In genomic region chr19:16543734-16544133, GRCh38 we compare ENCODE assay signal across 16 cellular contexts. TPM values are rescaled to one million over a fixed set of nuclear protein-coding genes. Genes with fewer than 3 reads are reported as not detected.
A peak's percentile ranks its signal among the peaks of the same experiment; 100 is the strongest.
DNase-seq lines count a peak whose midpoint lies in the region; ATAC-seq and TF ChIP-seq lines count a peak whose summit lies in the region.
"Not testable (repeated sequence)": the region's sequence is repeated elsewhere in the genome, so short reads cannot be mapped to it uniquely, and the experiment has no call there.
"Had no signal": no experiment of that assay in that cellular context is flagged by ENCODE, and none has a peak within 500 bp of the region (broad histone marks: within the 10 kb centered on the region; RNA-seq: fewer than 3 reads in every experiment).

No MANE protein-coding gene starts in this region.

- not testable (repeated sequence) for H2BK15ac ChIP-seq in mesenchymal stem cell (ENCODE audit: low read depth, poor library complexity, severe bottlenecking)

- peaks cover 26% of the 10 kb centered on the region for H3K4me1 Mint-ChIP-seq in T-helper 1 cell treated with Interleukin-12 subunit alpha and Interleukin-12 subunit beta and Interleukin-4 antibody, amounts not matched to agents 30 μg/mL and 1 μg/mL, for 36 hours (ENCODE audit: low read depth)
- peaks cover 29% of the 10 kb centered on the region for H3K4me1 Mint-ChIP-seq in activated T-helper 2 cell treated with anti-CD3 and anti-CD28 coated beads, Interferon-gamma antibody, Interleukin-2, Interleukin-4, amounts not matched to agents 10 μg/mL and 5 μg/mL and 100 μg/mL, durations not matched to agents 14 hours and 24 hours and 36 hours (ENCODE audit: low read depth)
- H3K4me1 Mint-ChIP-seq in effector memory CD8-positive, alpha-beta T cell (ENCODE audit: low read depth in 2 of 2): peaks cover 29% of the 10 kb centered on the region in 2 donors
- H3K4me1 Mint-ChIP-seq in osteocyte (ENCODE audit: unreplicated experiment): peaks cover 27% of the 10 kb centered on the region

- CTCF ChIA-PET in AG04450 (lab: Charles Lee): not testable (repeated sequence)

- H4K8ac ChIP-seq in mesenchymal stem cell (ENCODE audit: low read length): not testable (repeated sequence)

- not testable (repeated sequence) for H2AK5ac ChIP-seq in mesenchymal stem cell (ENCODE audit: low read length, severe bottlenecking)

- H3K27me3 Mint-ChIP-seq in T-helper 1 cell treated with Interleukin-12 subunit alpha and Interleukin-12 subunit beta and Interleukin-4 antibody, amounts not matched to agents 30 μg/mL and 1 μg/mL, for 36 hours (ENCODE audit: low read depth); activated T-helper 2 cell treated with anti-CD3 and anti-CD28 coated beads, Interferon-gamma antibody, Interleukin-2, Interleukin-4, amounts not matched to agents 10 μg/mL and 5 μg/mL and 100 μg/mL, durations not matched to agents 14 hours and 24 hours and 36 hours (ENCODE audit: low read depth); effector memory CD8-positive, alpha-beta T cell; osteocyte (ENCODE audit: unreplicated experiment): not testable (repeated sequence)

- not testable (repeated sequence) for H3K4ac ChIP-seq in mesenchymal stem cell (ENCODE audit: low read depth in 1 of 2, low read length in 2 of 2)

- intact Hi-C loops in activated T-helper 2 cell treated with anti-CD3 and anti-CD28 coated beads, Interferon-gamma antibody, Interleukin-2, Interleukin-4, amounts not matched to agents 10 μg/mL and 5 μg/mL and 100 μg/mL, durations not matched to agents 14 hours and 24 hours and 36 hours (cut with micrococcal nuclease): loop anchor here (2.0 kb wide), 2 partner anchors 23 to 47 kb away; partner anchors contain the start of genes C19orf44 and CALR3

- H3K27me3 ChIP-seq in AG04450 (ENCODE audit: control insufficient read depth, insufficient read depth, low read length); mesenchymal stem cell (ENCODE audit: control insufficient read depth in 1 of 2, insufficient read depth in 1 of 2, low read length in 2 of 2): not testable (repeated sequence)

- POLR2A ChIA-PET in AG04450 (lab: Yijun Ruan, JAX): interaction anchor here (0.6 to 1.1 kb wide), 8 partner anchors 27 to 672 kb away, joined by 3 to 6 read pairs (median 4); partner anchors contain the start of genes C19orf44 and CALR3

- H2AFZ ChIP-seq in mesenchymal stem cell (ENCODE audit: low read depth, low read length): not testable (repeated sequence)

- H3K9me3 Mint-ChIP-seq in T-helper 1 cell treated with Interleukin-12 subunit alpha and Interleukin-12 subunit beta and Interleukin-4 antibody, amounts not matched to agents 30 μg/mL and 1 μg/mL, for 36 hours; activated T-helper 2 cell treated with anti-CD3 and anti-CD28 coated beads, Interferon-gamma antibody, Interleukin-2, Interleukin-4, amounts not matched to agents 10 μg/mL and 5 μg/mL and 100 μg/mL, durations not matched to agents 14 hours and 24 hours and 36 hours; effector memory CD8-positive, alpha-beta T cell; osteocyte (ENCODE audit: unreplicated experiment): not testable (repeated sequence)

- peak overlapping the region; percentile 99 for H3K9ac ChIP-seq in mesenchymal stem cell (ENCODE audit: low read length)

- H3K79me1 ChIP-seq in mesenchymal stem cell (replicated peaks; ENCODE audit: low read length, poor library complexity, severe bottlenecking): not testable (repeated sequence)

- peaks cover 15% of the 10 kb centered on the region for H3K36me3 Mint-ChIP-seq in T-helper 1 cell treated with Interleukin-12 subunit alpha and Interleukin-12 subunit beta and Interleukin-4 antibody, amounts not matched to agents 30 μg/mL and 1 μg/mL, for 36 hours (ENCODE audit: low read depth)
- H3K36me3 Mint-ChIP-seq in activated T-helper 2 cell treated with anti-CD3 and anti-CD28 coated beads, Interferon-gamma antibody, Interleukin-2, Interleukin-4, amounts not matched to agents 10 μg/mL and 5 μg/mL and 100 μg/mL, durations not matched to agents 14 hours and 24 hours and 36 hours (ENCODE audit: low read depth): peaks cover 41% of the 10 kb centered on the region
- peaks cover 39% of the 10 kb centered on the region for H3K36me3 Mint-ChIP-seq in effector memory CD8-positive, alpha-beta T cell (ENCODE audit: insufficient read depth)
- peaks cover 13% of the 10 kb centered on the region for H3K36me3 Mint-ChIP-seq in osteocyte (ENCODE audit: unreplicated experiment)

- not testable (repeated sequence) for ATAC-seq in effector memory CD8-positive, alpha-beta T cell (replicated peaks)

- peak overlapping the region; percentile 94 for H3K4me3 Mint-ChIP-seq in T-helper 1 cell treated with Interleukin-12 subunit alpha and Interleukin-12 subunit beta and Interleukin-4 antibody, amounts not matched to agents 30 μg/mL and 1 μg/mL, for 36 hours
- peak overlapping the region; percentile 99 for H3K4me3 Mint-ChIP-seq in activated T-helper 2 cell treated with anti-CD3 and anti-CD28 coated beads, Interferon-gamma antibody, Interleukin-2, Interleukin-4, amounts not matched to agents 10 μg/mL and 5 μg/mL and 100 μg/mL, durations not matched to agents 14 hours and 24 hours and 36 hours (ENCODE audit: low read depth)
- peak overlapping the region; percentile 91 to 93 for H3K4me3 Mint-ChIP-seq in effector memory CD8-positive, alpha-beta T cell
- H3K4me3 Mint-ChIP-seq in osteocyte (ENCODE audit: unreplicated experiment): peak overlapping the region; percentile 87

- not testable (repeated sequence) for H2BK5ac ChIP-seq in mesenchymal stem cell (ENCODE audit: low read depth, low read length, poor library complexity, severe bottlenecking)

- not testable (repeated sequence) for H4K91ac ChIP-seq in mesenchymal stem cell (ENCODE audit: low read length)

- peaks cover 9 to 26% of the 10 kb centered on the region in 2 experiments for H3K36me3 ChIP-seq in mesenchymal stem cell (ENCODE audit: control insufficient read depth in 1 of 2, insufficient read depth in 2 of 2, low read depth in 1 of 2, low read length in 2 of 2)

- not testable (repeated sequence) for H3K23ac ChIP-seq in mesenchymal stem cell (ENCODE audit: low read length in 2 of 2)

- not testable (repeated sequence) for DNase-seq in AG04450 (ENCODE audit: low read depth, low spot score); GM12865 (ENCODE audit: low read depth); LNCaP clone FGC (ENCODE audit: low read depth); activated T-helper 2 cell treated with anti-CD3 and anti-CD28 coated beads, Interferon-gamma antibody, Interleukin-2, Interleukin-4, amounts not matched to agents 10 μg/mL and 5 μg/mL and 100 μg/mL, durations not matched to agents 14 hours and 24 hours and 36 hours (ENCODE audit: low spot score); effector memory CD8-positive, alpha-beta T cell; mesenchymal stem cell; osteocyte (ENCODE audit: extremely low spot score, unreplicated experiment)

- not testable (repeated sequence) for H2BK120ac ChIP-seq in mesenchymal stem cell (ENCODE audit: low read depth, low read length)

- not testable (repeated sequence) for H3K27ac Mint-ChIP-seq in T-helper 1 cell treated with Interleukin-12 subunit alpha and Interleukin-12 subunit beta and Interleukin-4 antibody, amounts not matched to agents 30 μg/mL and 1 μg/mL, for 36 hours
- H3K27ac Mint-ChIP-seq in activated T-helper 2 cell treated with anti-CD3 and anti-CD28 coated beads, Interferon-gamma antibody, Interleukin-2, Interleukin-4, amounts not matched to agents 10 μg/mL and 5 μg/mL and 100 μg/mL, durations not matched to agents 14 hours and 24 hours and 36 hours: peak overlapping the region; percentile 95
- H3K27ac Mint-ChIP-seq in effector memory CD8-positive, alpha-beta T cell: peak overlapping the region in 1 of 2 donors; percentile 88
- peak overlapping the region; percentile 18 for H3K27ac Mint-ChIP-seq in osteocyte (ENCODE audit: unreplicated experiment)

- not testable (repeated sequence) for H3K4me1 ChIP-seq in mesenchymal stem cell (ENCODE audit: control insufficient read depth, insufficient read depth, low read depth, low read length)

- H3K14ac ChIP-seq in mesenchymal stem cell (ENCODE audit: low read length in 2 of 2): not testable (repeated sequence)

- H3K4me2 ChIP-seq in mesenchymal stem cell (ENCODE audit: low read length, poor library complexity, severe bottlenecking): not testable (repeated sequence)

- H3K4me3 ChIP-seq in AG04450 (ENCODE audit: low read depth, low read length) (peak overlapping the region; percentile 92; the same call in 1 of the 2 replicates), GM12865 (ENCODE audit: low read depth, low read length) (peak overlapping the region; percentile 81), LNCaP clone FGC (ENCODE audit: low read depth, low read length) (peak overlapping the region; percentile 75), mesenchymal stem cell (ENCODE audit: insufficient read depth in 1 of 2, low read depth in 1 of 2, low read length in 2 of 2) (peak overlapping the region in 1 of 2 experiments; percentile 99)

- WGBS in mesenchymal stem cell: 90% methylated on average over 6 of the region's 6 CpGs

- not testable (repeated sequence) for TF ChIP-seq CTCF in AG04450 (IDR thresholded peaks at IDR 0.05; ENCODE audit: low read depth, low read length); GM12865 (IDR thresholded peaks at IDR 0.05; ENCODE audit: insufficient read depth, low read depth, low read length, missing control alignments); LNCaP clone FGC (IDR thresholded peaks at IDR 0.05; ENCODE audit: control insufficient read depth, extremely low read depth, insufficient read depth); osteocyte (IDR thresholded peaks at IDR 0.05)

- H2BK12ac ChIP-seq in mesenchymal stem cell (ENCODE audit: low read length in 2 of 2): not testable (repeated sequence)

- H3K9me3 ChIP-seq in AG04450 (ENCODE audit: control insufficient read depth, insufficient read depth, low read length); mesenchymal stem cell (ENCODE audit: control insufficient read depth, low read length): not testable (repeated sequence)

- not testable (repeated sequence) for H3K27ac ChIP-seq in AG04450 (ENCODE audit: low read depth, low read length); mesenchymal stem cell (ENCODE audit: low read length, poor library complexity, severe bottlenecking)

- not testable (repeated sequence) for H3K18ac ChIP-seq in mesenchymal stem cell (ENCODE audit: low read depth in 1 of 2, low read length in 2 of 2)

RNA-seq across cellular contexts. Expression of gene CHERP, which starts 1.5 kb away (rescaled TPM):
- polyA plus RNA-seq in AG04450 (2011; rRNA removed): 3.4 and 3.8 TPM in 2 replicates
- 6.2 and 7.4 TPM in 2 replicates for polyA minus RNA-seq in AG04450 (2011; rRNA and poly(A)+ RNA removed)
- total RNA-seq in activated T-helper 2 cell treated with anti-CD3 and anti-CD28 coated beads, Interferon-gamma antibody, Interleukin-2, Interleukin-4, amounts not matched to agents 10 μg/mL and 5 μg/mL and 100 μg/mL, durations not matched to agents 14 hours and 24 hours and 36 hours: 79.1 and 82.3 TPM in 2 replicates
- 21.5 TPM for polyA plus RNA-seq in mesenchymal stem cell (2013, experiment 1 of 2)
- polyA plus RNA-seq in mesenchymal stem cell (2013, experiment 2 of 2): 20.3 TPM
- 45.1 and 50.1 TPM in 2 replicates for total RNA-seq in osteocyte

RNA-seq across cellular contexts. Expression of gene SLC35E1, which starts 28.5 kb away (rescaled TPM):
- polyA plus RNA-seq in AG04450 (2011; rRNA removed): 35.7 TPM in 2 replicates
- 86.3 and 87.4 TPM in 2 replicates for polyA minus RNA-seq in AG04450 (2011; rRNA and poly(A)+ RNA removed)
- 55.3 and 56.0 TPM in 2 replicates for total RNA-seq in activated T-helper 2 cell treated with anti-CD3 and anti-CD28 coated beads, Interferon-gamma antibody, Interleukin-2, Interleukin-4, amounts not matched to agents 10 μg/mL and 5 μg/mL and 100 μg/mL, durations not matched to agents 14 hours and 24 hours and 36 hours
- polyA plus RNA-seq in mesenchymal stem cell (2013, experiment 1 of 2): 65.2 TPM
- 65.7 TPM for polyA plus RNA-seq in mesenchymal stem cell (2013, experiment 2 of 2)
- total RNA-seq in osteocyte: 49.8 and 55.5 TPM in 2 replicates

RNA-seq across cellular contexts. Expression of gene C19orf44, which starts 47.5 kb away (rescaled TPM):
- polyA plus RNA-seq in AG04450 (2011; rRNA removed): 1.8 and 2.3 TPM in 2 replicates
- 2.2 and 3.4 TPM in 2 replicates for polyA minus RNA-seq in AG04450 (2011; rRNA and poly(A)+ RNA removed)
- total RNA-seq in activated T-helper 2 cell treated with anti-CD3 and anti-CD28 coated beads, Interferon-gamma antibody, Interleukin-2, Interleukin-4, amounts not matched to agents 10 μg/mL and 5 μg/mL and 100 μg/mL, durations not matched to agents 14 hours and 24 hours and 36 hours: 3.8 and 3.9 TPM in 2 replicates
- polyA plus RNA-seq in mesenchymal stem cell (2013, experiment 1 of 2): 3.3 TPM
- polyA plus RNA-seq in mesenchymal stem cell (2013, experiment 2 of 2): 3.0 TPM
- total RNA-seq in osteocyte: 5.3 and 5.5 TPM in 2 replicates

RNA-seq across cellular contexts. Expression of gene CALR3, which starts 47.8 kb away (rescaled TPM):
- polyA plus RNA-seq in AG04450 (2011; rRNA removed): not detected in 2 replicates
- polyA minus RNA-seq in AG04450 (2011; rRNA and poly(A)+ RNA removed): not detected in 2 replicates
- not detected in 2 replicates for total RNA-seq in activated T-helper 2 cell treated with anti-CD3 and anti-CD28 coated beads, Interferon-gamma antibody, Interleukin-2, Interleukin-4, amounts not matched to agents 10 μg/mL and 5 μg/mL and 100 μg/mL, durations not matched to agents 14 hours and 24 hours and 36 hours
- polyA plus RNA-seq in mesenchymal stem cell (2013, experiment 1 of 2): 0.08 TPM
- polyA plus RNA-seq in mesenchymal stem cell (2013, experiment 2 of 2): 0.04 TPM
- not detected in 2 replicates for total RNA-seq in osteocyte
- total RNA-seq: left lobe of liver; M059J; myocyte; right cardiac atrium; Right ventricle myocardium inferior; subcutaneous adipose tissue; T-helper 2 cell treated with Interferon-gamma antibody and Interleukin-4, amounts not matched to agents 100 ng/mL and 5 ng/mL, for 36 hours; vagina had no signal
- polyA plus RNA-seq: right cardiac atrium had no signal
